ENCODE assay signal across 1 cellular context in genomic region chr6:52577778-52578473, GRCh38.
TF ChIP-seq lines count a peak whose summit lies in the region.

No MANE protein-coding gene starts in this region.

TF ChIP-seq in HepG2, 621 proteins besides CTCF, POLR2A, EP300 and RAD21 (continued from another document):
- TF ChIP-seq NFIC (IDR thresholded peaks at IDR 0.05; ENCODE audit: low read length) (0 out of 2 replicates have a peak, but pooled peaks have one; percentile 24), ZMYM3 (CRISPR knock-in tag; IDR thresholded peaks at IDR 0.05) (no peak), FOXK1 (CRISPR knock-in tag; IDR thresholded peaks at IDR 0.05; ENCODE audit: borderline replicate concordance, low read depth) (no peak), RARG (CRISPR knock-in tag; IDR thresholded peaks at IDR 0.05; ENCODE audit: low read depth) (no peak), GRHL1 (CRISPR knock-in tag; conservative IDR thresholded peaks at IDR 0.05) (no peak), POLR2AphosphoS5 (IDR thresholded peaks at IDR 0.05; ENCODE audit: low read depth, low read length) (no peak), MATR3 (CRISPR knock-in tag; IDR thresholded peaks at IDR 0.05) (no peak), REL (CRISPR knock-in tag; conservative IDR thresholded peaks at IDR 0.05) (no peak), FLYWCH1 (CRISPR knock-in tag; IDR thresholded peaks at IDR 0.05) (no peak), SNAPC5 (CRISPR knock-in tag; IDR thresholded peaks at IDR 0.05; ENCODE audit: borderline replicate concordance) (no peak), HDAC2 (CRISPR knock-in tag; IDR thresholded peaks at IDR 0.05) (no peak), ZNF34 (CRISPR knock-in tag; IDR thresholded peaks at IDR 0.05; ENCODE audit: borderline replicate concordance) (0 out of 2 replicates have a peak, but pooled peaks have one; percentile 11), ZNF17 (CRISPR knock-in tag; IDR thresholded peaks at IDR 0.05) (0 out of 2 replicates have a peak, but pooled peaks have one; percentile 68), ZSCAN30 (CRISPR knock-in tag; IDR thresholded peaks at IDR 0.05) (peak; percentile 78; the same call in 1 of the 2 replicates), RFXANK (CRISPR knock-in tag; IDR thresholded peaks at IDR 0.05) (0 out of 2 replicates have a peak, but pooled peaks have one; percentile 14), ZNF251 (CRISPR knock-in tag; IDR thresholded peaks at IDR 0.05) (no peak)
- TF ChIP-seq, protein P1, sequence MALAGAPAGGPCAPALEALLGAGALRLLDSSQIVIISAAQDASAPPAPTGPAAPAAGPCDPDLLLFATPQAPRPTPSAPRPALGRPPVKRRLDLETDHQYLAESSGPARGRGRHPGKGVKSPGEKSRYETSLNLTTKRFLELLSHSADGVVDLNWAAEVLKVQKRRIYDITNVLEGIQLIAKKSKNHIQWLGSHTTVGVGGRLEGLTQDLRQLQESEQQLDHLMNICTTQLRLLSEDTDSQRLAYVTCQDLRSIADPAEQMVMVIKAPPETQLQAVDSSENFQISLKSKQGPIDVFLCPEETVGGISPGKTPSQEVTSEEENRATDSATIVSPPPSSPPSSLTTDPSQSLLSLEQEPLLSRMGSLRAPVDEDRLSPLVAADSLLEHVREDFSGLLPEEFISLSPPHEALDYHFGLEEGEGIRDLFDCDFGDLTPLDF (CRISPR knock-in tag; IDR thresholded peaks at IDR 0.05) = 0 out of 2 replicates have a peak, but pooled peaks have one; percentile 7
- TF ChIP-seq, protein P2, sequence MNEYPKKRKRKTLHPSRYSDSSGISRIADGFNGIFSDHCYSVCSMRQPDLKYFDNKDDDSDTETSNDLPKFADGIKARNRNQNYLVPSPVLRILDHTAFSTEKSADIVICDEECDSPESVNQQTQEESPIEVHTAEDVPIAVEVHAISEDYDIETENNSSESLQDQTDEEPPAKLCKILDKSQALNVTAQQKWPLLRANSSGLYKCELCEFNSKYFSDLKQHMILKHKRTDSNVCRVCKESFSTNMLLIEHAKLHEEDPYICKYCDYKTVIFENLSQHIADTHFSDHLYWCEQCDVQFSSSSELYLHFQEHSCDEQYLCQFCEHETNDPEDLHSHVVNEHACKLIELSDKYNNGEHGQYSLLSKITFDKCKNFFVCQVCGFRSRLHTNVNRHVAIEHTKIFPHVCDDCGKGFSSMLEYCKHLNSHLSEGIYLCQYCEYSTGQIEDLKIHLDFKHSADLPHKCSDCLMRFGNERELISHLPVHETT (CRISPR knock-in tag; conservative IDR thresholded peaks at IDR 0.05) = no peak
- TF ChIP-seq, protein P3, sequence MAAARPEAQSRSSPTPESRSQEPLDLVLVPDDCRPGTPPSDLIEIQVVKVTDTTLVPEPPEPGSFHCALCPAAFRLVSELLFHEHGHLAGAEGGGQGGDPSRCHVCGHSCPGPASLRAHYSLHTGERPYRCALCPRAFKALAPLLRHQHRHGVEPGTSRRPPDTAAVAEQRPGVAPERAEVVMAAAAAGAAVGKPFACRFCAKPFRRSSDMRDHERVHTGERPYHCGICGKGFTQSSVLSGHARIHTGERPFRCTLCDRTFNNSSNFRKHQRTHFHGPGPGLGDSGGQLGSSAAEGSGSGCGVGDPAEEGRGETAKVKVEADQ (CRISPR knock-in tag; IDR thresholded peaks at IDR 0.05; ENCODE audit: borderline replicate concordance) = no peak
- TF ChIP-seq, protein P4, sequence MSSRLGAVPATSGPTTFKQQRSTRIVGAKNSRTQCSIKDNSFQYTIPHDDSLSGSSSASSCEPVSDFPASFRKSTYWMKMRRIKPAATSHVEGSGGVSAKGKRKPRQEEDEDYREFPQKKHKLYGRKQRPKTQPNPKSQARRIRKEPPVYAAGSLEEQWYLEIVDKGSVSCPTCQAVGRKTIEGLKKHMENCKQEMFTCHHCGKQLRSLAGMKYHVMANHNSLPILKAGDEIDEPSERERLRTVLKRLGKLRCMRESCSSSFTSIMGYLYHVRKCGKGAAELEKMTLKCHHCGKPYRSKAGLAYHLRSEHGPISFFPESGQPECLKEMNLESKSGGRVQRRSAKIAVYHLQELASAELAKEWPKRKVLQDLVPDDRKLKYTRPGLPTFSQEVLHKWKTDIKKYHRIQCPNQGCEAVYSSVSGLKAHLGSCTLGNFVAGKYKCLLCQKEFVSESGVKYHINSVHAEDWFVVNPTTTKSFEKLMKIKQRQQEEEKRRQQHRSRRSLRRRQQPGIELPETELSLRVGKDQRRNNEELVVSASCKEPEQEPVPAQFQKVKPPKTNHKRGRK (CRISPR knock-in tag; IDR thresholded peaks at IDR 0.05) = no peak
